ENCODE assay signal across 8 cellular contexts in genomic region chr4:16550488-16550980, GRCh38.
"Had no signal": no experiment of that assay in that cellular context is flagged by ENCODE, and none has a peak within 500 bp of the region (broad histone marks: within the 10 kb centered on the region; RNA-seq: fewer than 3 reads in every experiment).

No MANE protein-coding gene starts in this region.

- H3K4me3 ChIP-seq: GM12878 had no signal

- ATAC-seq: GM12878 had no signal

- DNase-seq: GDM1, GF-D8 had no signal

- FAIRE-seq: G401.6, GM12878, GM12891, GM12892, GM18507, GM19239 had no signal
